In the genomic region with DNA sequence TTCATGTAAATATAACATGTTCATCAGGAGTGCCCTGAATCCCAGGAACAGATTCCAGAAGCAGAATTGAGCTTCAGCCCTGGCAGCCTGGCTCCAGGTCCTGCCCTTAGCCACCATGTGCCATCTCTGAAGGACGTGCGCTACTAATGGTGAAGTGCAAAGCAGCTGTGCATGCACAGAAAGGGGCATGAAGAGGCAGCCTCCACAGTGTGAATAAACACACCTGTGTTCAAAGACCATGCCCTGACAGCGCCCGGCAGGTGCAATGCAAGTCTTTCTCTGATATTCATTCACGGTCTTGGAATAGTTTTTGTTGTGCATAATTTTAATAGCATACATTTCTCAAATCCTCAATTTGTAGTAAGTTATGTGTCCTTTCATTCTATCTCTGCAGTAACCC, we compare ENCODE assay signal across 12 cellular contexts.
A peak's percentile ranks its signal among the peaks of the same experiment; 100 is the strongest.
DNase-seq lines count a peak whose midpoint lies in the region.
"Had no signal": no experiment of that assay in that cellular context is flagged by ENCODE, and none has a peak within 500 bp of the region (broad histone marks: within the 10 kb centered on the region; RNA-seq: fewer than 3 reads in every experiment).

No MANE protein-coding gene starts in this region.

- DNase-seq in activated CD8-positive, alpha-beta memory T cell treated with anti-CD3 and anti-CD28 coated beads for 24 hours, result peak; percentile 1
- no peak for DNase-seq in activated CD8-positive, alpha-beta memory T cell treated with anti-CD3 and anti-CD28 coated beads, Interleukin-2, amount 50 U/mL, for 4 hours
- DNase-seq in NCI-H345 treated with DMSO at 0.1 percent for 48 hours (lab: John Stamatoyannopoulos, UW; ENCODE audit: unreplicated experiment) (peak; percentile 83), SIG-M5 (lab: John Stamatoyannopoulos, UW) (no peak), amniotic stem cell (lab: John Stamatoyannopoulos, UW) (no peak)
- DNase-seq in activated CD8-positive, alpha-beta memory T cell treated with anti-CD3 and anti-CD28 coated beads, Interleukin-2, amount 50 U/mL, for 48 hours, result peak; percentile 15
- no peak for DNase-seq in stimulated activated CD4-positive, alpha-beta T cell treated with anti-CD3 and anti-CD28 coated beads, Interleukin-2, amount 100 ng/mL, for 48 hours
- DNase-seq: ACHN; CD4-positive, CD25-positive, alpha-beta regulatory T cell; NCI-H1048; NCI-H2081; NCI-H524 had no signal

Comparison
In these comparisons a context has a peak if more than half of its experiments do, and no peak if none do; other contexts are left out.
1. DNase-seq: peak in activated CD8-positive, alpha-beta memory T cell treated with anti-CD3 and anti-CD28 coated beads for 24 hours (single experiment), NCI-H345 treated with DMSO at 0.1 percent for 48 hours (single experiment) and activated CD8-positive, alpha-beta memory T cell treated with anti-CD3 and anti-CD28 coated beads, Interleukin-2, amount 50 U/mL, for 48 hours (single experiment); none in activated CD8-positive, alpha-beta memory T cell treated with anti-CD3 and anti-CD28 coated beads, Interleukin-2, amount 50 U/mL, for 4 hours (single experiment), stimulated activated CD4-positive, alpha-beta T cell treated with anti-CD3 and anti-CD28 coated beads, Interleukin-2, amount 100 ng/mL, for 48 hours (0 of 2), SIG-M5 (single experiment) and amniotic stem cell (single experiment).